ENCODE assay signal across 34 cellular contexts in genomic region chr3:37683321-37683720, GRCh38.
"Had no signal": no experiment of that assay in that cellular context is flagged by ENCODE, and none has a peak within 500 bp of the region (broad histone marks: within the 10 kb centered on the region; RNA-seq: fewer than 3 reads in every experiment).

No MANE protein-coding gene starts in this region.

- H3K36me3 ChIP-seq: MG63 had no signal

- H3K27me3 ChIP-seq: MG63 had no signal

- H3K9me3 ChIP-seq: MG63 had no signal

- DNase-seq: Karpas-422, Kasumi-1, MG63, MM.1S, MV-4-11, NCI-H1048, NCI-H1092, NCI-H1092 treated with DMSO at 0.1 percent for 48 hours, NCI-H1105, NCI-H1105 treated with DMSO at 0.1 percent for 48 hours, NCI-H1417, NCI-H1417 treated with DMSO at 0.1 percent for 48 hours, NCI-H1436, NCI-H1436 treated with DMSO at 0.1 percent for 48 hours, NCI-H146, NCI-H1694, NCI-H1694 treated with DMSO at 0.1 percent for 48 hours, NCI-H187, NCI-H187 treated with DMSO at 0.1 percent for 48 hours, NCI-H1930, NCI-H2029, NCI-H2029 treated with DMSO at 0.1 percent for 48 hours, NCI-H2081, NCI-H2081 treated with DMSO at 0.1 percent for 48 hours, NCI-H2107, NCI-H2171, NCI-H2171 treated with DMSO at 0.1 percent for 48 hours, NCI-H2227 treated with DMSO at 0.1 percent for 48 hours, NCI-H226, NCI-H345, NCI-H446, NCI-H446 treated with DMSO at 0.1 percent for 48 hours, NCI-H510A, NCI-H510A treated with DMSO at 0.1 percent for 48 hours had no signal

- H3K4me3 ChIP-seq: MG63 had no signal
